Comparison of ENCODE assay signal across 9 cellular contexts in the genomic region with DNA sequence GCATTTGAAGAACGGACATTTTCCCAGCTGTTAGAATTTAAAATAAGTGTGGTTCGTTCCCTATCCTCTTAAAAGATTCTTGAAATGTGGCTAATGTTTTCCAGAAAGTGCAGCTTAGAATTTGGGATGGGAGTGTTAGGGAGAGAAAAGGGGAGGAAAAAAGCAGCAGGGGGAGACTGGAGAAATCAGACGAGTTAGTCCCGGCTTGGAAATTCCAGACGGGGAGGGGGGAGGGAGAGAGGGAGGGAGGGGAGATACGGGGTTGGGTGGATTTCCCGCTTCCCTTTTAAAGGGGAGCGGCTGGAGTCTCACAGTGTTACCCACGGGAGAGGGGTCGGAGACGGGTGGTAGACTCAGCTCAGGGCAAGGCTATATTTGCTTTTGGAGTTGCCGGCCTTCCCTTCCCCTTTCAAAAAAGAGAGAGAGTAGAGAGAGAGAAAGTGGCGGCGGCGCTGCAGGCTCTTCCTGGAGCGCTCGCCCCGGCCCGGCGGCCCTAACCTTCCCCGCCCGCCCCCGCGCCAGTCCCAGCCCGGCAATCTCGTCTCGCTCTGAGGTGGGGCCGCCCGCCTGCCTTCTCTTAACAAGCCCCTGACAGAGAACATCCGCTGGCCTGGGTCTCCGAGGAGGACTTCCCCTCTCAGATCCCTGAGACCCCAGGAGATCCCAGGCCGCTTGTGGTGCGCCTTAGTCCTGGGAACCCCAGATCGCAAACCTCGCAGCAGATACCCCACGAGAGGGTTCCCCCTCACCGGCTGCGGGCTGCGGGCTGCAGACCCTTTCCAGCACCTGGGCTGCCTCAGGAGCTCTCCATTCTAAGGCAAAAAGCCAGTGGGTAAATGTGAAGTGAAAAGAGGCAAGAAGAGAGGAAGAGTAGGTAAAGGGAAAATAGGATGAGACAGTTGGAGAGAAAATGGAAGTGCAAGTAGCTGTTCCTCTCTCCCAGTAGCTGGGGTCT. TPM values are rescaled to one million over a fixed set of nuclear protein-coding genes. Genes with fewer than 3 reads are reported as not detected.
A peak's percentile ranks its signal among the peaks of the same experiment; 100 is the strongest.
DNase-seq lines count a peak whose midpoint lies in the region; TF ChIP-seq lines count a peak whose summit lies in the region.
"Had no signal": no experiment of that assay in that cellular context is flagged by ENCODE, and none has a peak within 500 bp of the region (broad histone marks: within the 10 kb centered on the region; RNA-seq: fewer than 3 reads in every experiment).

No MANE protein-coding gene starts in this region.

- peaks cover 84% of the 10 kb centered on the region for H3K27me3 ChIP-seq in osteoblast (ENCODE audit: insufficient read depth, low read length)

- no peaks in the 10 kb centered on the region for H4K20me1 ChIP-seq in osteoblast (ENCODE audit: insufficient read depth, low read length)

- no peaks in the 10 kb centered on the region for H3K36me3 ChIP-seq in osteoblast (ENCODE audit: insufficient read depth, low read length)

- TF ChIP-seq CTCF in osteoblast (IDR thresholded peaks at IDR 0.05; ENCODE audit: extremely low read depth, low read depth, low read length), result no peak

- H3K4me2 ChIP-seq in osteoblast (ENCODE audit: insufficient read depth, low read length), result peak overlapping the region; percentile 65

- peaks cover 21% of the 10 kb centered on the region for H3K4me1 ChIP-seq in osteoblast (ENCODE audit: insufficient read depth, low read length)

- TF ChIP-seq POLR2A in erythroblast (IDR thresholded peaks at IDR 0.05; ENCODE audit: low read length), result no peak

- H3K4me3 ChIP-seq in osteoblast (ENCODE audit: insufficient read depth, low read length), result peak overlapping the region; percentile 65

- peak overlapping the region; percentile 12 for H2AFZ ChIP-seq in osteoblast (ENCODE audit: low read length)

- no peaks in the 10 kb centered on the region for H3K9me3 ChIP-seq in osteoblast (ENCODE audit: low read depth, low read length)

- DNase-seq in GM03348 (ENCODE audit: low spot score) (peak; percentile 29), NCI-H69 (lab: John Stamatoyannopoulos, UW) (peak; percentile 36), erythroblast (lab: John Stamatoyannopoulos, UW) (peak; percentile 58 to 72), osteoblast (ENCODE audit: insufficient read length, low spot score, missing footprints) (peak; percentile 84), NCI-H510A treated with DMSO at 0.1 percent for 48 hours (lab: John Stamatoyannopoulos, UW) (no peak), NCI-H1694 (lab: John Stamatoyannopoulos, UW) (no peak), inferior parietal cortex (ENCODE audit: extremely low spot score) (no peak), superior temporal gyrus (ENCODE audit: extremely low spot score) (no peak)
- DNase-seq: nucleus accumbens had no signal

- peaks cover 73% of the 10 kb centered on the region for H3K79me2 ChIP-seq in osteoblast (ENCODE audit: insufficient read depth, low read length)

- no peak overlapping the region for H3K27ac ChIP-seq in osteoblast (ENCODE audit: low read depth, low read length)

RNA-seq across cellular contexts. Expression of gene IGF2BP1, which starts 6.6 kb away (rescaled TPM):
- total RNA-seq in osteoblast, result 0.59 and 1.4 TPM in 2 replicates

RNA-seq across cellular contexts. Expression of gene GIP, which starts 35.4 kb away (rescaled TPM):
- not detected in 2 replicates for total RNA-seq in osteoblast

RNA-seq across cellular contexts. Expression of gene SNF8, which starts 59.2 kb away (rescaled TPM):
- total RNA-seq in osteoblast, result 63.7 and 72.5 TPM in 2 replicates

Comparison
In these comparisons a context has a peak if more than half of its experiments do, and no peak if none do; other contexts are left out.
1. DNase-seq: peak in GM03348 (single experiment), NCI-H69 (single experiment), erythroblast (2 of 2) and osteoblast (single experiment); none in NCI-H510A treated with DMSO at 0.1 percent for 48 hours (single experiment), NCI-H1694 (single experiment), inferior parietal cortex (single experiment) and superior temporal gyrus (single experiment).